Comparison of ENCODE assay signal across 1 cellular context in the genomic region with DNA sequence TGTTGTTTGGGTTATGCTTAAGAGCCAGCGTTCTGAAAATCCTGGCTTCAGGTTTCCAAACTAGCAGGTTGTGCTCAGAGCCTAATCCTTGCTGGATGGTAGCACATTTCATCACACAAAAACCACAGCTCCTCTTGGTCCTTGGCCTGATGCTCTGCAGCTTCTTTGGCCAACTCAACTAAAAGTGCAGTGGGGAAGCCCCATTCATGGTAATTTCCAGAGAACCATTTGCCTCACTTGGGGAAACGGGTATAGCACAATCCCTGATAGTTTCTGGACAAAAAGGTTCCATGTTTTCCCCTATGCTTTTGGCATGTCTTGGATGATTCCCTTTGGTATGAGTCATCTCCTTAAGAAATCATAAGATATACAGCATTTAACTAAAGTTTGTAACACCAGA.
TF ChIP-seq lines count a peak whose summit lies in the region.

No MANE protein-coding gene starts in this region.

TF ChIP-seq in GM12878, 131 proteins besides CTCF, POLR2A, EP300 and RAD21 (continued from another document):
- TF ChIP-seq CEBPZ (IDR thresholded peaks at IDR 0.05; ENCODE audit: low read depth, low read length) (no peak), BACH1 (IDR thresholded peaks at IDR 0.05; ENCODE audit: borderline replicate concordance) (no peak), ZNF622 (IDR thresholded peaks at IDR 0.05) (no peak), HDGF (IDR thresholded peaks at IDR 0.05) (no peak), MXI1 (IDR thresholded peaks at IDR 0.05; ENCODE audit: low read depth, low read length) (no peak), JUND (IDR thresholded peaks at IDR 0.05; ENCODE audit: low read depth, low read length) (no peak), KAT2A (conservative IDR thresholded peaks at IDR 0.05; ENCODE audit: control insufficient read depth, low read depth, low read length) (no peak), ZNF207 (IDR thresholded peaks at IDR 0.05; ENCODE audit: borderline replicate concordance) (no peak), NR2F1 (conservative IDR thresholded peaks at IDR 0.05) (no peak), SMC3 (IDR thresholded peaks at IDR 0.05; ENCODE audit: borderline replicate concordance, low read length) (no peak), ZBTB11 (CRISPR knock-in tag; IDR thresholded peaks at IDR 0.05) (no peak), GABPA (IDR thresholded peaks at IDR 0.05; ENCODE audit: low read depth) (no peak)
- TF ChIP-seq, protein P1, sequence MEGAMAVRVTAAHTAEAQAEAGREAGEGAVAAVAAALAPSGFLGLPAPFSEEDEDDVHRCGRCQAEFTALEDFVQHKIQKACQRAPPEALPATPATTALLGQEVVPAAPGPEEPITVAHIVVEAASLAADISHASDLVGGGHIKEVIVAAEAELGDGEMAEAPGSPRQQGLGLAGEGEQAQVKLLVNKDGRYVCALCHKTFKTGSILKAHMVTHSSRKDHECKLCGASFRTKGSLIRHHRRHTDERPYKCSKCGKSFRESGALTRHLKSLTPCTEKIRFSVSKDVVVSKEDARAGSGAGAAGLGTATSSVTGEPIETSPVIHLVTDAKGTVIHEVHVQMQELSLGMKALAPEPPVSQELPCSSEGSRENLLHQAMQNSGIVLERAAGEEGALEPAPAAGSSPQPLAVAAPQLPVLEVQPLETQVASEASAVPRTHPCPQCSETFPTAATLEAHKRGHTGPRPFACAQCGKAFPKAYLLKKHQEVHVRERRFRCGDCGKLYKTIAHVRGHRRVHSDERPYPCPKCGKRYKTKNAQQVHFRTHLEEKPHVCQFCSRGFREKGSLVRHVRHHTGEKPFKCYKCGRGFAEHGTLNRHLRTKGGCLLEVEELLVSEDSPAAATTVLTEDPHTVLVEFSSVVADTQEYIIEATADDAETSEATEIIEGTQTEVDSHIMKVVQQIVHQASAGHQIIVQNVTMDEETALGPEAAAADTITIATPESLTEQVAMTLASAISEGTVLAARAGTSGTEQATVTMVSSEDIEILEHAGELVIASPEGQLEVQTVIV (IDR thresholded peaks at IDR 0.05; ENCODE audit: borderline replicate concordance, partially characterized antibody), result no peak
- TF ChIP-seq, protein P2, sequence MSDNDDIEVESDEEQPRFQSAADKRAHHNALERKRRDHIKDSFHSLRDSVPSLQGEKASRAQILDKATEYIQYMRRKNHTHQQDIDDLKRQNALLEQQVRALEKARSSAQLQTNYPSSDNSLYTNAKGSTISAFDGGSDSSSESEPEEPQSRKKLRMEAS (IDR thresholded peaks at IDR 0.05; ENCODE audit: low read depth, low read length), result no peak
- TF ChIP-seq, protein P3, sequence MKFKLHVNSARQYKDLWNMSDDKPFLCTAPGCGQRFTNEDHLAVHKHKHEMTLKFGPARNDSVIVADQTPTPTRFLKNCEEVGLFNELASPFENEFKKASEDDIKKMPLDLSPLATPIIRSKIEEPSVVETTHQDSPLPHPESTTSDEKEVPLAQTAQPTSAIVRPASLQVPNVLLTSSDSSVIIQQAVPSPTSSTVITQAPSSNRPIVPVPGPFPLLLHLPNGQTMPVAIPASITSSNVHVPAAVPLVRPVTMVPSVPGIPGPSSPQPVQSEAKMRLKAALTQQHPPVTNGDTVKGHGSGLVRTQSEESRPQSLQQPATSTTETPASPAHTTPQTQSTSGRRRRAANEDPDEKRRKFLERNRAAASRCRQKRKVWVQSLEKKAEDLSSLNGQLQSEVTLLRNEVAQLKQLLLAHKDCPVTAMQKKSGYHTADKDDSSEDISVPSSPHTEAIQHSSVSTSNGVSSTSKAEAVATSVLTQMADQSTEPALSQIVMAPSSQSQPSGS (IDR thresholded peaks at IDR 0.05; ENCODE audit: low read length), result no peak
